In genomic region chr6:167845856-167846255, GRCh38 we compare ENCODE assay signal across 15 cellular contexts. TPM values are rescaled to one million over a fixed set of nuclear protein-coding genes. Genes with fewer than 3 reads are reported as not detected.
A peak's percentile ranks its signal among the peaks of the same experiment; 100 is the strongest.
DNase-seq lines count a peak whose midpoint lies in the region; ATAC-seq and TF ChIP-seq lines count a peak whose summit lies in the region.
"Had no signal": no experiment of that assay in that cellular context is flagged by ENCODE, and none has a peak within 500 bp of the region (broad histone marks: within the 10 kb centered on the region; RNA-seq: fewer than 3 reads in every experiment).

No MANE protein-coding gene starts in this region.

- H3K36me3 Mint-ChIP-seq in Calu3 (ENCODE audit: insufficient read depth, unreplicated experiment), result peaks cover 8% of the 10 kb centered on the region
- H3K36me3 Mint-ChIP-seq in endodermal cell (ENCODE audit: low read depth), result no peaks in the 10 kb centered on the region
- no peaks in the 10 kb centered on the region for H3K36me3 Mint-ChIP-seq in activated T-helper 17 cell treated with anti-CD3 and anti-CD28 coated beads, Interleukin-2, amount 50 U/mL, for 72 hours (ENCODE audit: low read depth)

- DNase-seq in Calu3, result no peak
- peak; percentile 91 to 98 for DNase-seq in NCI-H524 (lab: John Stamatoyannopoulos, UW)
- DNase-seq in endodermal cell, result no peak
- no peak for DNase-seq in smooth muscle cell (lab: John Stamatoyannopoulos, UW; ENCODE audit: unreplicated experiment)
- DNase-seq in vagina (ENCODE audit: extremely low spot score in 2 of 2), result no peak
- DNase-seq in stimulated activated CD4-positive, alpha-beta T cell treated with anti-CD3 and anti-CD28 coated beads, Interleukin-15, amount 100 ng/mL, for 24 hours, result no peak
- DNase-seq: DMS153, GDM1, GOT3, KBM-7, NCI-H1105 treated with DMSO at 0.1 percent for 48 hours, NCI-H1694, NCI-H510A, PC-9 had no signal

- H2AFZ ChIP-seq in smooth muscle cell (ENCODE audit: low read depth), result no peak overlapping the region
- H2AFZ ChIP-seq: PC-9 had no signal

- H3K27ac ChIP-seq in endodermal cell (ENCODE audit: low read depth, low read length), result no peak overlapping the region
- H3K27ac ChIP-seq in smooth muscle cell (ENCODE audit: low read depth), result peak overlapping the region; percentile 39
- no peak overlapping the region for H3K27ac ChIP-seq in vagina
- H3K27ac ChIP-seq: PC-9 had no signal

- H3K27ac Mint-ChIP-seq in Calu3 (ENCODE audit: unreplicated experiment) (peak overlapping the region; percentile 55), endodermal cell (peak overlapping the region; percentile 85)
- H3K27ac Mint-ChIP-seq in activated T-helper 17 cell treated with anti-CD3 and anti-CD28 coated beads, Interleukin-2, amount 50 U/mL, for 72 hours, result no peak overlapping the region

- H3K9ac ChIP-seq in endodermal cell (ENCODE audit: extremely low read depth, low read length, poor library complexity, severe bottlenecking) (no peak overlapping the region), smooth muscle cell (ENCODE audit: low read depth) (no peak overlapping the region)

- H3K9me3 Mint-ChIP-seq in Calu3 (ENCODE audit: low read depth, unreplicated experiment), result no peaks in the 10 kb centered on the region
- no peaks in the 10 kb centered on the region for H3K9me3 Mint-ChIP-seq in endodermal cell
- no peaks in the 10 kb centered on the region for H3K9me3 Mint-ChIP-seq in activated T-helper 17 cell treated with anti-CD3 and anti-CD28 coated beads, Interleukin-2, amount 50 U/mL, for 72 hours

- H3K79me2 ChIP-seq in smooth muscle cell (ENCODE audit: low read depth), result peaks cover 100% of the 10 kb centered on the region

- peaks cover 50% of the 10 kb centered on the region for H4K20me1 ChIP-seq in smooth muscle cell (ENCODE audit: low read depth)

- H3K4me1 ChIP-seq in endodermal cell (ENCODE audit: control insufficient read depth, insufficient read depth, low read length) (peaks cover 16% of the 10 kb centered on the region), smooth muscle cell (ENCODE audit: low read depth) (peaks cover 71% of the 10 kb centered on the region), vagina (peaks cover 13% of the 10 kb centered on the region)

- H3K27me3 ChIP-seq in endodermal cell (ENCODE audit: control insufficient read depth, insufficient read depth, low read length, poor library complexity, severe bottlenecking), result no peaks in the 10 kb centered on the region
- no peaks in the 10 kb centered on the region for H3K27me3 ChIP-seq in smooth muscle cell (ENCODE audit: low read depth)
- no peaks in the 10 kb centered on the region for H3K27me3 ChIP-seq in vagina

- H3K4me3 ChIP-seq in endodermal cell (ENCODE audit: low read length) (no peak overlapping the region), smooth muscle cell (no peak overlapping the region), vagina (no peak overlapping the region)
- H3K4me3 ChIP-seq: PC-9 had no signal

- no peak overlapping the region for H3K4me3 Mint-ChIP-seq in Calu3 (ENCODE audit: low read depth, unreplicated experiment)
- H3K4me3 Mint-ChIP-seq in endodermal cell, result no peak overlapping the region
- H3K4me3 Mint-ChIP-seq in activated T-helper 17 cell treated with anti-CD3 and anti-CD28 coated beads, Interleukin-2, amount 50 U/mL, for 72 hours, result no peak overlapping the region

- peaks cover 4% of the 10 kb centered on the region for H3F3A ChIP-seq in smooth muscle cell (ENCODE audit: low read depth)

- H3K27me3 Mint-ChIP-seq in Calu3 (ENCODE audit: unreplicated experiment), result no peaks in the 10 kb centered on the region
- H3K27me3 Mint-ChIP-seq in endodermal cell (ENCODE audit: insufficient read depth), result no peaks in the 10 kb centered on the region
- H3K27me3 Mint-ChIP-seq in activated T-helper 17 cell treated with anti-CD3 and anti-CD28 coated beads, Interleukin-2, amount 50 U/mL, for 72 hours, result no peaks in the 10 kb centered on the region

- H3K36me3 ChIP-seq in endodermal cell (ENCODE audit: control insufficient read depth, insufficient read depth, low read length) (no peaks in the 10 kb centered on the region), smooth muscle cell (ENCODE audit: low read depth) (no peaks in the 10 kb centered on the region), vagina (no peaks in the 10 kb centered on the region)

- ATAC-seq in activated T-helper 17 cell treated with anti-CD3 and anti-CD28 coated beads, Interleukin-2, amount 50 U/mL, for 72 hours (replicated peaks), result no peak

- H3K4me1 Mint-ChIP-seq in Calu3 (ENCODE audit: low read depth, unreplicated experiment) (peaks cover 46% of the 10 kb centered on the region), endodermal cell (peaks cover 59% of the 10 kb centered on the region)
- H3K4me1 Mint-ChIP-seq in activated T-helper 17 cell treated with anti-CD3 and anti-CD28 coated beads, Interleukin-2, amount 50 U/mL, for 72 hours, result peaks cover 26% of the 10 kb centered on the region

- 79 to 87% methylated on average over 3 to 4 of the region's 4 CpGs for WGBS in endodermal cell (ENCODE audit: insufficient coverage in 1 of 2, insufficient read length in 1 of 2), 2 experiments
- 66% methylated on average over 4 of the region's 4 CpGs for WGBS in smooth muscle cell (ENCODE audit: low lambda C conversion rate)

- BruUV-seq in Calu3 (replicated peaks; lab: Mats Ljungman, UMichigan), result no TSS peak

- TF ChIP-seq POLR2A in vagina (IDR thresholded peaks at IDR 0.05), result no peak

- CTCF ChIA-PET in Calu3 (lab: Charles Lee), result interaction anchor here (1.2 kb wide), 1 partner anchor 276 kb away, joined by 3 read pairs; no protein-coding TSS in a partner anchor

- H3K4me2 ChIP-seq in smooth muscle cell, result no peak overlapping the region
- H3K4me2 ChIP-seq: PC-9 had no signal

- no peak for TF ChIP-seq CTCF in Calu3 (IDR thresholded peaks at IDR 0.05; ENCODE audit: unreplicated experiment)
- TF ChIP-seq CTCF in endodermal cell (conservative IDR thresholded peaks at IDR 0.05), result no peak
- TF ChIP-seq CTCF in smooth muscle cell (IDR thresholded peaks at IDR 0.05; ENCODE audit: borderline replicate concordance, insufficient read depth, poor library complexity, severe bottlenecking), result no peak
- no peak for TF ChIP-seq CTCF in vagina (IDR thresholded peaks at IDR 0.05)

- intact Hi-C loops in Calu3 (cut with micrococcal nuclease; ENCODE audit: unreplicated experiment), result loop anchor here (5.0 kb wide), 1 partner anchor 299 kb away; no protein-coding TSS in a partner anchor
- intact Hi-C loops in vagina (cut with DNase I), result no loop called here

- no peaks in the 10 kb centered on the region for H3K9me3 ChIP-seq in endodermal cell (ENCODE audit: control insufficient read depth, low read length)
- no peaks in the 10 kb centered on the region for H3K9me3 ChIP-seq in smooth muscle cell (replicated peaks; ENCODE audit: low read depth)
- no peaks in the 10 kb centered on the region for H3K9me3 ChIP-seq in vagina

RNA-seq across cellular contexts. Expression of gene AFDN, which starts 19.1 kb away (rescaled TPM):
- total RNA-seq in Calu3 (2022) (226 and 237 TPM in 2 replicates), endodermal cell (100 to 1,000 TPM; 214 to 239 TPM), smooth muscle cell (98.8 and 125 TPM in 2 replicates), vagina (162 TPM)
- polyA plus RNA-seq in endodermal cell (2013, experiment 1 of 2), result 167 TPM
- 150 TPM for polyA plus RNA-seq in endodermal cell (2013, experiment 2 of 2)
- 52.3 and 83.7 TPM in 2 replicates for polyA plus RNA-seq in smooth muscle cell
- total RNA-seq in activated T-helper 17 cell treated with anti-CD3 and anti-CD28 coated beads, Interleukin-2, amount 50 U/mL, for 72 hours, result 100 to 1,000 TPM in 1 of 2 donors, 10 to 100 TPM in 1; 56.3 to 107 TPM

Comparison
In these comparisons a context has a peak if more than half of its experiments do, and no peak if none do; other contexts are left out.
1. DNase-seq: peak in NCI-H524 (2 of 2); none in Calu3 (single experiment), endodermal cell (single experiment), smooth muscle cell (single experiment), vagina (0 of 2) and stimulated activated CD4-positive, alpha-beta T cell treated with anti-CD3 and anti-CD28 coated beads, Interleukin-15, amount 100 ng/mL, for 24 hours (single experiment).